ENCODE assay signal across 24 cellular contexts in genomic region chr14:88204221-88204620, GRCh38.
"Had no signal": no experiment of that assay in that cellular context is flagged by ENCODE, and none has a peak within 500 bp of the region (broad histone marks: within the 10 kb centered on the region; RNA-seq: fewer than 3 reads in every experiment).

No MANE protein-coding gene starts in this region.

- FAIRE-seq: endothelial cell of umbilical vein, frontal cortex, islet of Langerhans had no signal

- DNase-seq: activated B cell treated with CpG ODN at 0.5 μM for 24 hours; activated CD4-positive, alpha-beta T cell treated with anti-CD3 and anti-CD28 coated beads for 36 hours; activated CD4-positive, alpha-beta T cell treated with anti-CD3 and anti-CD28 coated beads, Interleukin-2, amount 50 U/mL, for 4 hours; activated CD8-positive, alpha-beta memory T cell treated with anti-CD3 and anti-CD28 coated beads for 24 hours; activated CD8-positive, alpha-beta memory T cell treated with anti-CD3 and anti-CD28 coated beads, Interleukin-2, amount 50 U/mL, for 4 hours; activated T-cell treated with anti-CD3 and anti-CD28 coated beads, Interleukin-2, amount 50 U/mL, for 24 hours; aorta; effector memory CD8-positive, alpha-beta T cell; hypothalamus; left cardiac atrium; naive B cell; occipital lobe; posterior cingulate gyrus; sigmoid colon; stimulated activated CD4-positive, alpha-beta T cell treated with anti-CD3 and anti-CD28 coated beads, Interleukin-2, amount 100 ng/mL, for 48 hours; stimulated activated CD8-positive, alpha-beta memory T cell treated with anti-CD3 and anti-CD28 coated beads, Interleukin-4, amount 100 ng/mL, for 48 hours; stimulated activated naive B cell treated with anti-CD40 and anti-IgM and Interleukin-4, amounts not matched to agents 10 μg/mL and 1 μg/mL and 100 μg/mL, for 72 hours; T1000 had no signal

- ATAC-seq: activated CD4-positive, alpha-beta T cell treated with anti-CD3 and anti-CD28 coated beads for 36 hours; activated naive CD4-positive, alpha-beta T cell treated with anti-CD3 and anti-CD28 coated beads, Interleukin-2, amount 50 U/mL, for 72 hours; activated T-helper 17 cell treated with anti-CD3 and anti-CD28 coated beads, Interleukin-2, amount 50 U/mL, for 72 hours; effector memory CD8-positive, alpha-beta T cell; esophagus mucosa; stimulated activated naive B cell treated with anti-CD40 and anti-IgM and Interleukin-4, amounts not matched to agents 10 μg/mL and 1 μg/mL and 100 μg/mL, for 72 hours had no signal
